ENCODE assay signal across 28 cellular contexts in the genomic region with DNA sequence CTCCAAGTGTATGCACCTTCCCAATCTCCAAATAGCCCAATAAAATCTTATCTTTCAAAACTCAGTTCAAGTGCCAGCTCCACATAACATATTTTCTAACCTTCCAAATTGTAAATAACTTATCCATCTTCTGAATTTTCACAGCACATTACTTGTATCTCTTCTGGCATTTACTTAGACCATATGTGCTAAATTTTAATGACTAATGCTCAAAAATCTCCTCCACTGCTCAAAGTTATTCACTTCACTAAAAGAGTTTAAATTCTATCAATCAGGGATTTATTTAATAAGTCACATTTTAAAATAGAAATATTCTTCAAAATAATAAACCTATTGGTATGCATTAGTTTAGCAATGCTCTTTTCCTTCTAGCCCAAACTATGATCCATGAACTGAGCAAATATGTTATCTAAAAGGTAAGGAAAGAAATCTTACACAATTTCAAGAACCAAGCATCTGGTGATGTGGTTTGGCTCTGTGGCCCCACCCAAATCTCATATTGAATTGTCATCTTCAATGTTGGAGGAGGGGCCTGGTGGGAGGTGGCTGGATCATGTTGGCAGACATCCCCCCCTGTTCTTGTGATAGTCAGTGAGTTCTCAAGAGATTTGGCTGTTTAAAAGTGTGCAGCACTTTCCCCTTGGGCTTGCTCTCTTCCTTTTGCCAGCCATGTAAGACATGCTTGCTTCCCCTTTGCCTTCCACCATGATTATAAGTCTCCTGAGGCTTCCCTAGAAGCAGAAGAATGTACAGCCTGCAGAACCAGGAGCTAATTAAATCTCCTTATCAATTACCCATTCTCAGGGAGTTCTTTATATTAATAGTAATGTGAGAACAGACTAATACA. TPM values are rescaled to one million over a fixed set of nuclear protein-coding genes. Genes with fewer than 3 reads are reported as not detected.
"Had no signal": no experiment of that assay in that cellular context is flagged by ENCODE, and none has a peak within 500 bp of the region (broad histone marks: within the 10 kb centered on the region; RNA-seq: fewer than 3 reads in every experiment).

No MANE protein-coding gene starts in this region.

- H3K4me3 ChIP-seq: colonic mucosa, gastroesophageal sphincter, heart left ventricle, left ventricle myocardium inferior, mucosa of descending colon, neural progenitor cell, psoas muscle, thyroid gland had no signal

- H2AFZ ChIP-seq: neural progenitor cell had no signal

- H3K4me1 Mint-ChIP-seq: activated CD4-positive, alpha-beta T cell treated with anti-CD3 and anti-CD28 coated beads, Interleukin-2, amount 10 ng/mL, durations not matched to agents 24 days and 14 days; central memory CD8-positive, alpha-beta T cell; neural progenitor cell had no signal

- H3K36me3 ChIP-seq: brain microvascular endothelial cell, colonic mucosa, gastroesophageal sphincter, heart left ventricle, left ventricle myocardium inferior, neural progenitor cell, thyroid gland had no signal

- H3K27me3 Mint-ChIP-seq: activated CD4-positive, alpha-beta T cell treated with anti-CD3 and anti-CD28 coated beads, Interleukin-2, amount 10 ng/mL, durations not matched to agents 24 days and 14 days; activated CD8-positive, alpha-beta T cell treated with anti-CD3 and anti-CD28 coated beads for 36 hours; activated T-helper 17 cell treated with anti-CD3 and anti-CD28 coated beads, Interleukin-2, amount 50 U/mL, for 72 hours; central memory CD8-positive, alpha-beta T cell; memory B cell; naive thymus-derived CD4-positive, alpha-beta T cell had no signal

- H3K9ac ChIP-seq: neural progenitor cell had no signal

- H3K9me3 Mint-ChIP-seq: activated CD4-positive, alpha-beta T cell treated with anti-CD3 and anti-CD28 coated beads, Interleukin-2, amount 10 ng/mL, durations not matched to agents 24 days and 14 days; activated T-helper 17 cell treated with anti-CD3 and anti-CD28 coated beads, Interleukin-2, amount 50 U/mL, for 72 hours; central memory CD8-positive, alpha-beta T cell; immature natural killer cell; memory B cell; neural progenitor cell had no signal

- H3K27me3 ChIP-seq: brain microvascular endothelial cell, colonic mucosa, gastroesophageal sphincter, heart left ventricle, neural progenitor cell, thyroid gland had no signal

- H3K27ac Mint-ChIP-seq: activated CD4-positive, alpha-beta T cell treated with anti-CD3 and anti-CD28 coated beads, Interleukin-2, amount 10 ng/mL, durations not matched to agents 24 days and 14 days; activated CD8-positive, alpha-beta T cell treated with anti-CD3 and anti-CD28 coated beads for 36 hours; activated T-helper 17 cell treated with anti-CD3 and anti-CD28 coated beads, Interleukin-2, amount 50 U/mL, for 72 hours; immature natural killer cell; memory B cell; naive thymus-derived CD4-positive, alpha-beta T cell; neural progenitor cell; T-helper 1 cell treated with Interleukin-12 subunit alpha and Interleukin-12 subunit beta and Interleukin-4 antibody, amounts not matched to agents 30 μg/mL and 1 μg/mL, for 36 hours had no signal

- H3K9me3 ChIP-seq: colonic mucosa, gastroesophageal sphincter, heart left ventricle, mucosa of descending colon, psoas muscle, thyroid gland had no signal

- H3K4me3 Mint-ChIP-seq: activated CD4-positive, alpha-beta T cell treated with anti-CD3 and anti-CD28 coated beads, Interleukin-2, amount 10 ng/mL, durations not matched to agents 24 days and 14 days; activated CD8-positive, alpha-beta T cell treated with anti-CD3 and anti-CD28 coated beads for 36 hours; activated T-helper 17 cell treated with anti-CD3 and anti-CD28 coated beads, Interleukin-2, amount 50 U/mL, for 72 hours; central memory CD8-positive, alpha-beta T cell; immature natural killer cell; memory B cell; naive thymus-derived CD4-positive, alpha-beta T cell; neural progenitor cell; T-helper 1 cell treated with Interleukin-12 subunit alpha and Interleukin-12 subunit beta and Interleukin-4 antibody, amounts not matched to agents 30 μg/mL and 1 μg/mL, for 36 hours had no signal

- H3K4me1 ChIP-seq: colonic mucosa, gastroesophageal sphincter, neural progenitor cell, thyroid gland had no signal

- H3K27ac ChIP-seq: brain microvascular endothelial cell, colonic mucosa, gastroesophageal sphincter, heart left ventricle, left ventricle myocardium inferior, neural progenitor cell, psoas muscle, thyroid gland had no signal

- H3K4me2 ChIP-seq: neural progenitor cell had no signal

- DNase-seq: activated CD4-positive, alpha-beta T cell treated with anti-CD3 and anti-CD28 coated beads, Interleukin-2, amount 10 ng/mL, durations not matched to agents 24 days and 14 days; activated CD8-positive, alpha-beta T cell treated with anti-CD3 and anti-CD28 coated beads for 36 hours; activated naive CD4-positive, alpha-beta T cell; activated T-cell treated with anti-CD3 and anti-CD28 coated beads, Interleukin-2, amount 50 U/mL, for 1 hour; anterior cingulate cortex; brain microvascular endothelial cell; colonic mucosa; heart left ventricle; immature natural killer cell; kidney glomerular epithelial cell; left ventricle myocardium inferior; mucosa of descending colon; naive thymus-derived CD4-positive, alpha-beta T cell; psoas muscle; right cardiac atrium; stimulated activated CD8-positive, alpha-beta memory T cell treated with anti-CD3 and anti-CD28 coated beads, Interleukin-4, amount 100 ng/mL, for 48 hours; stimulated activated naive CD4-positive, alpha-beta T cell; thyroid gland had no signal

RNA-seq across cellular contexts. Expression of a gene that starts 28.1 kb away (rescaled TPM):
- total RNA-seq: activated CD4-positive, alpha-beta T cell treated with anti-CD3 and anti-CD28 coated beads, Interleukin-2, amount 10 ng/mL, durations not matched to agents 24 days and 14 days; activated CD8-positive, alpha-beta T cell treated with anti-CD3 and anti-CD28 coated beads for 36 hours; activated T-helper 17 cell treated with anti-CD3 and anti-CD28 coated beads, Interleukin-2, amount 50 U/mL, for 72 hours; epithelial cell of proximal tubule; gastroesophageal sphincter; naive thymus-derived CD4-positive, alpha-beta T cell; osteocyte; subcutaneous adipose tissue; thyroid gland; ureter had no signal
